15 cellular contexts compared by ENCODE assay signal in genomic region chr12:105018001-105018400, GRCh38.
"Had no signal": no experiment of that assay in that cellular context is flagged by ENCODE, and none has a peak within 500 bp of the region (broad histone marks: within the 10 kb centered on the region; RNA-seq: fewer than 3 reads in every experiment).

No MANE protein-coding gene starts in this region.

- H3K27me3 Mint-ChIP-seq: activated B cell treated with CpG ODN at 0.5 μM for 24 hours; activated naive CD4-positive, alpha-beta T cell treated with anti-CD3 and anti-CD28 coated beads, Interleukin-2, amount 50 U/mL, for 24 hours had no signal

- H3K27me3 ChIP-seq: body of pancreas, esophagus muscularis mucosa, thyroid gland, uterus had no signal

- H3K4me1 Mint-ChIP-seq: activated B cell treated with CpG ODN at 0.5 μM for 24 hours; activated naive CD4-positive, alpha-beta T cell treated with anti-CD3 and anti-CD28 coated beads, Interleukin-2, amount 50 U/mL, for 24 hours; endodermal cell had no signal

- H3K4me3 Mint-ChIP-seq: activated B cell treated with CpG ODN at 0.5 μM for 24 hours; activated naive CD4-positive, alpha-beta T cell treated with anti-CD3 and anti-CD28 coated beads, Interleukin-2, amount 50 U/mL, for 24 hours; endodermal cell; mesothelial cell of epicardium; T-helper 1 cell treated with Interleukin-12 subunit alpha and Interleukin-12 subunit beta and Interleukin-4 antibody, amounts not matched to agents 30 μg/mL and 1 μg/mL, for 36 hours had no signal

- H3K4me1 ChIP-seq: esophagus muscularis mucosa, uterus had no signal

- DNase-seq: activated B cell treated with CpG ODN at 0.5 μM for 24 hours; activated CD4-positive, alpha-beta T cell treated with anti-CD3 and anti-CD28 coated beads, Interleukin-2, amount 50 U/mL, for 1 hour; activated effector memory CD4-positive, alpha-beta T cell treated with Interleukin-2 at 50 U/mL for 16 hours; activated T-cell treated with anti-CD3 and anti-CD28 coated beads for 4 hours; amniotic stem cell; body of pancreas; endodermal cell; uterus had no signal

- H3K36me3 ChIP-seq: uterus had no signal

- H3K9me3 Mint-ChIP-seq: activated B cell treated with CpG ODN at 0.5 μM for 24 hours; activated naive CD4-positive, alpha-beta T cell treated with anti-CD3 and anti-CD28 coated beads, Interleukin-2, amount 50 U/mL, for 24 hours; mesothelial cell of epicardium; T-helper 1 cell treated with Interleukin-12 subunit alpha and Interleukin-12 subunit beta and Interleukin-4 antibody, amounts not matched to agents 30 μg/mL and 1 μg/mL, for 36 hours had no signal

- H3K9me3 ChIP-seq: body of pancreas, esophagus muscularis mucosa, thyroid gland, uterus had no signal

- FAIRE-seq: frontal cortex had no signal

- H3K27ac ChIP-seq: body of pancreas, esophagus muscularis mucosa, skin epidermis, uterus had no signal

- H3K4me3 ChIP-seq: body of pancreas, esophagus muscularis mucosa, skin epidermis, thyroid gland, uterus had no signal

- H3K27ac Mint-ChIP-seq: activated B cell treated with CpG ODN at 0.5 μM for 24 hours; activated naive CD4-positive, alpha-beta T cell treated with anti-CD3 and anti-CD28 coated beads, Interleukin-2, amount 50 U/mL, for 24 hours; endodermal cell; mesothelial cell of epicardium; T-helper 1 cell treated with Interleukin-12 subunit alpha and Interleukin-12 subunit beta and Interleukin-4 antibody, amounts not matched to agents 30 μg/mL and 1 μg/mL, for 36 hours had no signal
